Comparison of ENCODE assay signal across 8 cellular contexts in the genomic region with DNA sequence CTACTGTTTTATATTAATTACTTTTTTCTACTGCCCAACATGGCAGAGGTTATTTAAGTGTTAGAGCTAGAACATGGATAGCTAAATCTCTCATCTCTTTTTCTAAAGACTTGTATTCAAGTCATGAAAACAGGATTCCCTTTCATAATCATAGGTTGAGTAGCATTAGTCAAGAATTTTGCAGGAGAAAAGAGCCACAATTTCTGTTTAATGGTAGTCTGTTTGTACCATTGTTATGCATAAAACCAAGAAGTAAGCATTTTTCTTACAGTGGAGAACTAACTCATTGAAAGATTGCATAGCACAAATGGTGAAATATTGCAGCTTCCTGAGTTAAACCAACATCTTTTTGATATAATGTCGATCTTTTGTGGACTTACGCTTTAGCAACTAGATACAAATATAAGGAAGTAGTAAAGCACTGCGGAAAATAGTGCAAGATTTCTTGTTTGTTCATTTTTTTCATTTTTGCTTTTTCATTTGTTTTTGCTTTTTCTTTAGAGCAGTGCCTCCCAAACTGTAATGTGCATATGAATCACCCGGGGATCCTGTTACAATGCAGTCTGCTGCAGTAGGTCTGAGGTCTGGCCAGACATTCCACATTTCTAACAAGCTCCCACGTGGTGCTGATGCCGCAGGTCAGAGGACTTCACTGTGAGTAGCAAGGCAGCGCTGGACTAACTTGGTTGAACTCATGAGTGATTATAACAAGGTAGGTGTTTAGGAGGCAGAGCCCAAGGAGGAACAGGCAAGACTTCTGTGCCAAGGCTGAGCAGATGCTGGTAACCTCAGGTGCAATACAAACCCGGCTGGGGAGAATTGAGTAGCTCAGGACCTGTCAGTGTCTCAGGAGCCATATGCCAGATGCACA. TPM values are rescaled to one million over a fixed set of nuclear protein-coding genes. Genes with fewer than 3 reads are reported as not detected.
A peak's percentile ranks its signal among the peaks of the same experiment; 100 is the strongest.
DNase-seq lines count a peak whose midpoint lies in the region; ATAC-seq, FAIRE-seq and TF ChIP-seq lines count a peak whose summit lies in the region.

No MANE protein-coding gene starts in this region.

- H3K27me3 ChIP-seq in AG04450 (ENCODE audit: control insufficient read depth, insufficient read depth, low read length) = no peaks in the 10 kb centered on the region

- H3K4me1 Mint-ChIP-seq in activated naive CD8-positive, alpha-beta T cell treated with anti-CD3 and anti-CD28 coated beads, Interleukin-2, amount 50 U/mL, for 24 hours = peaks cover 55% of the 10 kb centered on the region

- TF ChIP-seq CTCF in AG04450 (IDR thresholded peaks at IDR 0.05; ENCODE audit: low read depth, low read length) (no peak), HFF-Myc (IDR thresholded peaks at IDR 0.05; ENCODE audit: low read depth, low read length, missing control alignments) (no peak), GM10248 (IDR thresholded peaks at IDR 0.05; ENCODE audit: control extremely low read depth, extremely low read depth, low read depth, missing control alignments) (no peak), D721Med (IDR thresholded peaks at IDR 0.05; ENCODE audit: insufficient read depth, missing control alignments) (no peak)

- peak overlapping the region; percentile 35 for H3K4me3 Mint-ChIP-seq in activated naive CD8-positive, alpha-beta T cell treated with anti-CD3 and anti-CD28 coated beads, Interleukin-2, amount 50 U/mL, for 24 hours

- peak overlapping the region; percentile 3 for H3K27ac Mint-ChIP-seq in activated naive CD8-positive, alpha-beta T cell treated with anti-CD3 and anti-CD28 coated beads, Interleukin-2, amount 50 U/mL, for 24 hours

- no peaks in the 10 kb centered on the region for H3K27me3 Mint-ChIP-seq in activated naive CD8-positive, alpha-beta T cell treated with anti-CD3 and anti-CD28 coated beads, Interleukin-2, amount 50 U/mL, for 24 hours

- H3K36me3 Mint-ChIP-seq in activated naive CD8-positive, alpha-beta T cell treated with anti-CD3 and anti-CD28 coated beads, Interleukin-2, amount 50 U/mL, for 24 hours (ENCODE audit: low read depth) = no peaks in the 10 kb centered on the region

- CTCF ChIA-PET in AG04450 (lab: Charles Lee) = interaction anchor here (1.5 kb wide), 1 partner anchor 48 kb away, joined by 5 read pairs; no protein-coding TSS in a partner anchor
- CTCF ChIA-PET in GM10248 (lab: Yijun Ruan, JAX) = interaction anchor here (1.2 to 2.0 kb wide), 4 partner anchors 9 to 248 kb away, joined by 3 to 5 read pairs (median 4); no protein-coding TSS in a partner anchor

- H3K4me3 ChIP-seq in AG04450 (ENCODE audit: low read depth, low read length) (no peak overlapping the region), HFF-Myc (replicated peaks; ENCODE audit: low read depth, low read length) (no peak overlapping the region)

- no peak overlapping the region for H3K27ac ChIP-seq in AG04450 (ENCODE audit: low read depth, low read length)

- DNase-seq in AG04450 (ENCODE audit: low read depth, low spot score) (peak; percentile 89), HFF-Myc (ENCODE audit: extremely low read depth, low read depth) (peak; percentile 77), islet precursor cell (peak; percentile 96), posterior vena cava (ENCODE audit: low spot score) (no peak), GM10248 (ENCODE audit: extremely low spot score) (no peak), D721Med (ENCODE audit: insufficient read length, low spot score) (no peak)
- DNase-seq in activated naive CD8-positive, alpha-beta T cell treated with anti-CD3 and anti-CD28 coated beads, Interleukin-2, amount 50 U/mL, for 24 hours = no peak

- H3K9me3 Mint-ChIP-seq in activated naive CD8-positive, alpha-beta T cell treated with anti-CD3 and anti-CD28 coated beads, Interleukin-2, amount 50 U/mL, for 24 hours = no peaks in the 10 kb centered on the region

- FAIRE-seq in D721Med (lab: Jason Lieb, UNC) = no peak

- no peaks in the 10 kb centered on the region for H3K9me3 ChIP-seq in AG04450 (ENCODE audit: control insufficient read depth, insufficient read depth, low read length)

- intact Hi-C loops in posterior vena cava (cut with DNase I) = no loop called here

- no peak for ATAC-seq in activated naive CD8-positive, alpha-beta T cell treated with anti-CD3 and anti-CD28 coated beads, Interleukin-2, amount 50 U/mL, for 24 hours
- ATAC-seq in GM21528 (IDR thresholded peaks at IDR 0.05; ENCODE audit: low FRiP score, unreplicated experiment) = no peak

- POLR2A ChIA-PET in AG04450 (lab: Yijun Ruan, JAX) (interaction anchor here (1.0 to 1.1 kb wide), 2 partner anchors 52 to 60 kb away, joined by 3 to 4 read pairs; no protein-coding TSS in a partner anchor), GM10248 (lab: Yijun Ruan, JAX) (no interaction called here)

RNA-seq across cellular contexts. Expression of a gene that starts 4.6 kb away (rescaled TPM):
- 32.3 and 34.6 TPM in 2 replicates for polyA plus RNA-seq in AG04450 (2011; rRNA removed)
- 51.1 and 58.3 TPM in 2 replicates for polyA minus RNA-seq in AG04450 (2011; rRNA and poly(A)+ RNA removed)
- total RNA-seq in posterior vena cava = 10 to 100 TPM; 61.0 to 62.5 TPM

Comparison
In these comparisons a context has a peak if more than half of its experiments do, and no peak if none do; other contexts are left out.
1. DNase-seq: peak in AG04450 (single experiment), HFF-Myc (single experiment) and islet precursor cell (single experiment); none in activated naive CD8-positive, alpha-beta T cell treated with anti-CD3 and anti-CD28 coated beads, Interleukin-2, amount 50 U/mL, for 24 hours (single experiment), posterior vena cava (single experiment), GM10248 (single experiment) and D721Med (single experiment).